ENCODE assay signal across 17 cellular contexts in the genomic region with DNA sequence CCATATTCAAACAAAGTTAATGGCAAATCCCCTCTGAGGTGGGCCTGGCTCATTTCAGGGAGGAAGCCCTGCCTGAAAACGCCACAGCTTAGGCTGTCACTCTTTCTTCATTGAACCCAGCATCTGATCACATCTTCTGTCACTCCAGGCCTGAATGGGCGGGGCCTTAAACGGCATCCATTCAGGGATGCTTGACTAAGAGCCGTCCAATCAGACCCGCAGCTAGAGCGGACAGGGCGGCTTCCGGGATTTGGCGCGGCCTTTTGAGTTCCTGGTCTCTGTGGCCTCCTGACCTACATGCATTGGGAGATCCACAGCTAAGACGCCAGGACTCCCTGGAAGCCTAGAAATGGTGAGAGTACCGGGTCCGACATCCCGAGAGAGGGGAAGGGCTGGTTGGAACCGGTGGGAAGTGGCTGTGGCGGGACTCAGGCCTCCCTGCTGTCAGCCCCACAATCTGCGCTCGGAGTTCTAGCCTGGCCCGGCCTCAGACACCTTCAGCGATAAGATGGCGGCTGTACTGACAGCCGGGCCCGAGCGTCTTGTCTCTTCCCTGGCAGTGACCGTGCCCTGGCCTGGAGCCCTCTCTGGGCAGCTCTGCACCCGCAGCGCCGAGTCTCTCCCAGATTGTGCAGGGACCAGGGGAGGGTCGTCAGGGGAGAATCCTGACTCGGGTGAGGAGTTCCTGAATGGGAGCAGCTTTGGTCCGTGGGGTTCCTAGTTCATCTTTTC. TPM values are rescaled to one million over a fixed set of nuclear protein-coding genes. Genes with fewer than 3 reads are reported as not detected.
DNase-seq lines count a peak whose midpoint lies in the region; ATAC-seq, FAIRE-seq and TF ChIP-seq lines count a peak whose summit lies in the region.
"Had no signal": no experiment of that assay in that cellular context is flagged by ENCODE, and none has a peak within 500 bp of the region (broad histone marks: within the 10 kb centered on the region; RNA-seq: fewer than 3 reads in every experiment).

A gene (plus strand): TSS at position 261 of the 732 bp plus-strand sequence. CDS start 89 bp downstream, at position 350.

- TF ChIP-seq POLR2A in GM12892 (IDR thresholded peaks at IDR 0.05; ENCODE audit: low read depth, low read length), result no peak

- ATAC-seq in naive B cell (ENCODE audit: low read depth in 2 of 2) (no peak), GM19328 (IDR thresholded peaks at IDR 0.05; ENCODE audit: unreplicated experiment) (no peak)

- peaks cover 0 to 3% (median 0%) of the 10 kb centered on the region in 3 donors for H3K4me1 Mint-ChIP-seq in naive B cell
- H3K4me1 Mint-ChIP-seq: CD8-positive, alpha-beta memory T cell had no signal

- no peak for FAIRE-seq in GM12892 (lab: Jason Lieb, UNC)
- FAIRE-seq: D721Med, H1 had no signal

- H3K27ac Mint-ChIP-seq in naive B cell, result peak within 1 kb of the TSS in 2 of 6 donors; percentile 27 to 86
- H3K27ac Mint-ChIP-seq: CD8-positive, alpha-beta memory T cell had no signal

- H3K9me3 Mint-ChIP-seq in naive B cell, result peaks cover 0 to 33% (median 18%) of the 10 kb centered on the region in 7 donors

- peak within 1 kb of the TSS in 5 of 8 donors; percentile 47 to 70 (median 52) for H3K4me3 Mint-ChIP-seq in naive B cell
- H3K4me3 Mint-ChIP-seq: CD8-positive, alpha-beta memory T cell had no signal

- H3K36me3 Mint-ChIP-seq in naive B cell, result no peaks in the 10 kb centered on the region

- H3K27me3 Mint-ChIP-seq in naive B cell, result no peaks in the 10 kb centered on the region
- H3K27me3 Mint-ChIP-seq: CD8-positive, alpha-beta memory T cell had no signal

- DNase-seq in NCI-H146 (lab: John Stamatoyannopoulos, UW), result peak; percentile 5
- no peak for DNase-seq in NCI-H146 treated with DMSO at 0.1 percent for 48 hours (lab: John Stamatoyannopoulos, UW; ENCODE audit: unreplicated experiment)
- DNase-seq in DMS 273 (lab: John Stamatoyannopoulos, UW; ENCODE audit: unreplicated experiment), result peak; percentile 88
- peak; percentile 8 for DNase-seq in RPMI8226
- no peak for DNase-seq in naive B cell
- no peak for DNase-seq in GM12892 (ENCODE audit: insufficient read length)
- DNase-seq in SIG-M5 treated with dmso at 0.1 percent for 504 hours (lab: John Stamatoyannopoulos, UW; ENCODE audit: unreplicated experiment), result no peak
- DNase-seq: 8988T; CD8-positive, alpha-beta memory T cell; KBM-7; NCI-H1436 treated with DMSO at 0.1 percent for 48 hours; NCI-H226; NCI-H526 had no signal

RNA-seq across cellular contexts. Expression of the gene that starts here (rescaled TPM):
- polyA plus RNA-seq in naive B cell (ENCODE audit: low read depth in 6 of 6), result under 1 TPM in 1 of 6 donors, not detected in 5; 0.26 TPM
- not detected for polyA plus RNA-seq in GM12892 (2012; ENCODE audit: missing spikeins)
- polyA plus RNA-seq: BJ; CD8-positive, alpha-beta memory T cell; H1 had no signal

Comparison
In these comparisons a context has a peak if more than half of its experiments do, and no peak if none do; other contexts are left out.
1. DNase-seq: peak in NCI-H146 (single experiment), DMS 273 (single experiment) and RPMI8226 (single experiment); none in NCI-H146 treated with DMSO at 0.1 percent for 48 hours (single experiment), naive B cell (single experiment), GM12892 (single experiment) and SIG-M5 treated with dmso at 0.1 percent for 504 hours (single experiment).